In genomic region chr4:168854216-168854921, GRCh38 we compare ENCODE assay signal across 17 cellular contexts.
DNase-seq lines count a peak whose midpoint lies in the region; ATAC-seq, FAIRE-seq and TF ChIP-seq lines count a peak whose summit lies in the region.
"Had no signal": no experiment of that assay in that cellular context is flagged by ENCODE, and none has a peak within 500 bp of the region (broad histone marks: within the 10 kb centered on the region; RNA-seq: fewer than 3 reads in every experiment).

No MANE protein-coding gene starts in this region.

- TF ChIP-seq CTCF in pancreas (IDR thresholded peaks at IDR 0.05) = no peak
- TF ChIP-seq CTCF in uterus (IDR thresholded peaks at IDR 0.05) = no peak

- no peaks in the 10 kb centered on the region for H3K36me3 ChIP-seq in pancreas
- H3K36me3 ChIP-seq in uterus = no peaks in the 10 kb centered on the region
- H3K36me3 ChIP-seq: adrenal gland had no signal

- intact Hi-C loops in Right ventricle myocardium superior (cut with DNase I) = no loop called here
- intact Hi-C loops in pancreas (cut with DNase I) = no loop called here
- intact Hi-C loops in uterus (cut with DNase I; ENCODE audit: low total_unique reads) = no loop called here

- no peaks in the 10 kb centered on the region for H3K27me3 ChIP-seq in pancreas
- no peaks in the 10 kb centered on the region for H3K27me3 ChIP-seq in uterus
- H3K27me3 ChIP-seq: adrenal gland had no signal

- H3K27ac ChIP-seq in pancreas (no peak overlapping the region), uterus (peak overlapping the region; percentile 98 to 99)

- DNase-seq in Right ventricle myocardium superior = no peak
- no peak for DNase-seq in pancreas
- peak; percentile 57 to 58 for DNase-seq in uterus
- no peak for DNase-seq in MV-4-11 (lab: John Stamatoyannopoulos, UW)
- no peak for DNase-seq in NCI-H2081 (lab: John Stamatoyannopoulos, UW)
- no peak for DNase-seq in cerebellar nuclear complex (lab: John Stamatoyannopoulos, UW)
- DNase-seq: activated CD8-positive, alpha-beta memory T cell treated with anti-CD3 and anti-CD28 coated beads, Interleukin-2, amount 50 U/mL, for 48 hours; adrenal gland; hippocampal formation; Karpas-422; NCI-H2107; occipital lobe; SK-N-SH had no signal

- H3K4me1 ChIP-seq in pancreas (no peaks in the 10 kb centered on the region), uterus (peaks cover 3 to 21% of the 10 kb centered on the region in 2 donors)

- no peaks in the 10 kb centered on the region for H3K36me3 Mint-ChIP-seq in activated T-helper 17 cell treated with anti-CD3 and anti-CD28 coated beads, Interleukin-2, amount 50 U/mL, for 72 hours (ENCODE audit: low read depth)
- H3K36me3 Mint-ChIP-seq: CD14-positive monocyte had no signal

- no peaks in the 10 kb centered on the region for H3K9me3 Mint-ChIP-seq in activated T-helper 17 cell treated with anti-CD3 and anti-CD28 coated beads, Interleukin-2, amount 50 U/mL, for 72 hours
- H3K9me3 Mint-ChIP-seq: CD14-positive monocyte had no signal

- H3K27ac Mint-ChIP-seq in activated T-helper 17 cell treated with anti-CD3 and anti-CD28 coated beads, Interleukin-2, amount 50 U/mL, for 72 hours = peak overlapping the region; percentile 7
- H3K27ac Mint-ChIP-seq: WTC11 had no signal

- TF ChIP-seq POLR2A in uterus (IDR thresholded peaks at IDR 0.05) = no peak

- H3K27me3 Mint-ChIP-seq in activated T-helper 17 cell treated with anti-CD3 and anti-CD28 coated beads, Interleukin-2, amount 50 U/mL, for 72 hours = peaks cover 16% of the 10 kb centered on the region

- no peak for FAIRE-seq in pancreas (lab: Jason Lieb, UNC)

- no peak overlapping the region for H3K4me3 Mint-ChIP-seq in activated T-helper 17 cell treated with anti-CD3 and anti-CD28 coated beads, Interleukin-2, amount 50 U/mL, for 72 hours
- H3K4me3 Mint-ChIP-seq: WTC11 had no signal

- 76 to 81% methylated on average over 9 of the region's 9 CpGs for WGBS in pancreas, 2 donors

- H3K9me3 ChIP-seq in pancreas (no peaks in the 10 kb centered on the region), uterus (no peaks in the 10 kb centered on the region)
- H3K9me3 ChIP-seq: adrenal gland, SK-N-SH had no signal

- H3K4me3 ChIP-seq in pancreas (no peak overlapping the region), uterus (no peak overlapping the region)
- H3K4me3 ChIP-seq: adrenal gland, lung had no signal

- ATAC-seq in activated T-helper 17 cell treated with anti-CD3 and anti-CD28 coated beads, Interleukin-2, amount 50 U/mL, for 72 hours (replicated peaks) = no peak
- peak; percentile 79 for ATAC-seq in Right ventricle myocardium superior (ENCODE audit: poor library complexity)
- peak in 3 of 4 donors; percentile 27 to 48 (median 43) for ATAC-seq in pancreas
- ATAC-seq: WTC11 had no signal

- H3K4me1 Mint-ChIP-seq in activated T-helper 17 cell treated with anti-CD3 and anti-CD28 coated beads, Interleukin-2, amount 50 U/mL, for 72 hours = peaks cover 14% of the 10 kb centered on the region

Comparison
In these comparisons a context has a peak if more than half of its experiments do, and no peak if none do; other contexts are left out.
1. DNase-seq: peak in uterus (2 of 2); none in Right ventricle myocardium superior (single experiment), pancreas (0 of 6), MV-4-11 (single experiment), NCI-H2081 (0 of 2) and cerebellar nuclear complex (0 of 2).
2. H3K27ac ChIP-seq: peak in uterus (2 of 2); none in pancreas (0 of 4).